Comparison of ENCODE assay signal across 7 cellular contexts in the genomic region with DNA sequence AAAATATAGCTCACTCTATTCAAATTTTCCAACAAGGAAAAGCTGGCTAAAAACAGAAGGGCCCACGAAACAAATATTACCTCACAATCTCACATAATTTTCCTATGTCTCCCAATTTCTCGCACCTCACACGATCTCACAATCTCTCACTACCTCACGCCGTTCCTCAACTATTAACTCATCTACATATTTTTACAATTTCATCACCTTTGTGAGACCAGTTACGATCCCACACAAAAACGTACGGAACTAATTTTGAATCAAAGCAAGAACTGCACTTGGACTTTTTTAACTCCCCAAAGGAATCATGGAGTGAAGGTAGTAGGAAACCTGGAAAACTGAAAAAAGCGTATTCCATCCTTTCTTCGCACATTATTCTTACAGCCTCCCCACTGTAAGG. TPM values are rescaled to one million over a fixed set of nuclear protein-coding genes. Genes with fewer than 3 reads are reported as not detected.
DNase-seq lines count a peak whose midpoint lies in the region; ATAC-seq and TF ChIP-seq lines count a peak whose summit lies in the region.

No MANE protein-coding gene starts in this region.

- H3K27ac Mint-ChIP-seq in activated CD8-positive, alpha-beta T cell treated with anti-CD3 and anti-CD28 coated beads for 36 hours = no peak overlapping the region
- no peak overlapping the region for H3K27ac Mint-ChIP-seq in stimulated activated naive CD8-positive, alpha-beta T cell treated with anti-CD3 and anti-CD28 coated beads, Interleukin-15, amount 100 ng/mL, for 72 hours

- no peak for TF ChIP-seq CTCF in HEK293 (tag by site-specific recombination; IDR thresholded peaks at IDR 0.05)
- no peak for TF ChIP-seq CTCF in activated CD8-positive, alpha-beta T cell treated with anti-CD3 and anti-CD28 coated beads for 36 hours (IDR thresholded peaks at IDR 0.05)
- TF ChIP-seq CTCF in GM10266 (IDR thresholded peaks at IDR 0.05; ENCODE audit: control insufficient read depth, insufficient read depth, low read depth, missing control alignments) = no peak

- H3K4me1 ChIP-seq in HEK293 (ENCODE audit: control insufficient read depth, insufficient read depth, low read length) (peaks cover 4% of the 10 kb centered on the region; the same call in 1 of the 2 replicates), iPS DF 6.9 (ENCODE audit: control insufficient read depth, insufficient read depth, low read length) (no peaks in the 10 kb centered on the region)

- peaks cover 42% of the 10 kb centered on the region for H3K4me1 Mint-ChIP-seq in activated CD8-positive, alpha-beta T cell treated with anti-CD3 and anti-CD28 coated beads for 36 hours (ENCODE audit: low read depth)
- H3K4me1 Mint-ChIP-seq in stimulated activated naive CD8-positive, alpha-beta T cell treated with anti-CD3 and anti-CD28 coated beads, Interleukin-15, amount 100 ng/mL, for 72 hours = peaks cover 69% of the 10 kb centered on the region

- 100% methylated on average over 7 of the region's 10 CpGs for WGBS in iPS DF 6.9 (ENCODE audit: insufficient coverage, insufficient read length)

- peaks cover 7% of the 10 kb centered on the region for H3K36me3 Mint-ChIP-seq in activated CD8-positive, alpha-beta T cell treated with anti-CD3 and anti-CD28 coated beads for 36 hours (ENCODE audit: low read depth)

- H3K4me3 ChIP-seq in HEK293 (ENCODE audit: low read depth, low read length) (peak overlapping the region; percentile 85), iPS DF 6.9 (ENCODE audit: low read length) (peak overlapping the region; percentile 82; the same call in 1 of the 2 replicates)

- DNase-seq in activated CD8-positive, alpha-beta T cell treated with anti-CD3 and anti-CD28 coated beads for 36 hours = no peak
- no peak for DNase-seq in iPS DF 6.9 (ENCODE audit: low read depth, low spot score)
- DNase-seq in stimulated activated naive CD8-positive, alpha-beta T cell treated with anti-CD3 and anti-CD28 coated beads, Interleukin-15, amount 100 ng/mL, for 72 hours = no peak
- no peak for DNase-seq in GM10266 (ENCODE audit: extremely low spot score)
- DNase-seq in NCI-H510A (lab: John Stamatoyannopoulos, UW) = no peak
- DNase-seq in NCI-H524 (lab: John Stamatoyannopoulos, UW) = no peak

- H3K27me3 ChIP-seq in iPS DF 6.9 (ENCODE audit: control insufficient read depth, insufficient read depth, low read length) = no peaks in the 10 kb centered on the region

- intact Hi-C loops in activated CD8-positive, alpha-beta T cell treated with anti-CD3 and anti-CD28 coated beads for 36 hours (cut with micrococcal nuclease) = no loop called here

- peak overlapping the region; percentile 97 for H3K27ac ChIP-seq in HEK293 (ENCODE audit: extremely low read depth, low read depth, low read length)
- H3K27ac ChIP-seq in iPS DF 6.9 (ENCODE audit: low read length) = no peak overlapping the region

- peaks cover 6 to 11% of the 10 kb centered on the region in 2 experiments for H3K36me3 ChIP-seq in HEK293 (ENCODE audit: control insufficient read depth in 2 of 2, insufficient read depth in 1 of 2, low read length in 2 of 2)
- H3K36me3 ChIP-seq in iPS DF 6.9 (ENCODE audit: control insufficient read depth, insufficient read depth, low read length) = no peaks in the 10 kb centered on the region

- ATAC-seq in activated CD8-positive, alpha-beta T cell treated with anti-CD3 and anti-CD28 coated beads for 36 hours = no peak
- ATAC-seq in stimulated activated naive CD8-positive, alpha-beta T cell treated with anti-CD3 and anti-CD28 coated beads, Interleukin-15, amount 100 ng/mL, for 72 hours = no peak

- POLR2A ChIA-PET in HEK293 (lab: Yijun Ruan, JAX) = interaction anchor here (0.7 to 2.2 kb wide), 15 partner anchors 9 to 153 kb away, joined by 3 to 11 read pairs (median 5); partner anchors contain the start of gene NFE2L1
- POLR2A ChIA-PET in activated CD8-positive, alpha-beta T cell treated with anti-CD3 and anti-CD28 coated beads for 36 hours (lab: Charles Lee) = interaction anchor here (1.0 to 1.3 kb wide), 2 partner anchors 20 to 27 kb away, joined by 3 read pairs; no protein-coding TSS in a partner anchor

- H3K27me3 Mint-ChIP-seq in activated CD8-positive, alpha-beta T cell treated with anti-CD3 and anti-CD28 coated beads for 36 hours = no peaks in the 10 kb centered on the region
- H3K27me3 Mint-ChIP-seq in stimulated activated naive CD8-positive, alpha-beta T cell treated with anti-CD3 and anti-CD28 coated beads, Interleukin-15, amount 100 ng/mL, for 72 hours = no peaks in the 10 kb centered on the region

- H3K9me3 Mint-ChIP-seq in activated CD8-positive, alpha-beta T cell treated with anti-CD3 and anti-CD28 coated beads for 36 hours = peaks cover 6% of the 10 kb centered on the region
- H3K9me3 Mint-ChIP-seq in stimulated activated naive CD8-positive, alpha-beta T cell treated with anti-CD3 and anti-CD28 coated beads, Interleukin-15, amount 100 ng/mL, for 72 hours = peaks cover 9 to 11% of the 10 kb centered on the region in 2 donors

- peak overlapping the region; percentile 98 for H3K4me3 Mint-ChIP-seq in activated CD8-positive, alpha-beta T cell treated with anti-CD3 and anti-CD28 coated beads for 36 hours
- peak overlapping the region; percentile 85 to 93 for H3K4me3 Mint-ChIP-seq in stimulated activated naive CD8-positive, alpha-beta T cell treated with anti-CD3 and anti-CD28 coated beads, Interleukin-15, amount 100 ng/mL, for 72 hours

- H3K9me3 ChIP-seq in HEK293 (ENCODE audit: control insufficient read depth, insufficient read depth, low read depth, low read length) = no peaks in the 10 kb centered on the region
- H3K9me3 ChIP-seq in iPS DF 6.9 (ENCODE audit: control insufficient read depth, insufficient read depth, low read length) = no peaks in the 10 kb centered on the region

- CTCF ChIA-PET in HEK293 (lab: Yijun Ruan, JAX) = interaction anchor here (0.6 to 2.3 kb wide), 6 partner anchors 10 to 1606 kb away, joined by 3 to 10 read pairs (median 6); no protein-coding TSS in a partner anchor
- CTCF ChIA-PET in activated CD8-positive, alpha-beta T cell treated with anti-CD3 and anti-CD28 coated beads for 36 hours (lab: Charles Lee) = interaction anchor here (1.3 to 5.2 kb wide), 3 partner anchors 10 to 74 kb away, joined by 4 to 31 read pairs (median 5); no protein-coding TSS in a partner anchor

TF ChIP-seq in HEK293, 187 proteins besides CTCF, POLR2A, EP300 and RAD21:
- TF ChIP-seq ZNF335 (tag by site-specific recombination; conservative IDR thresholded peaks at IDR 0.05) (peak; percentile 81), ZNF16 (tag by site-specific recombination; IDR thresholded peaks at IDR 0.05; ENCODE audit: low read depth) (no peak), PRDM1 (tag by site-specific recombination; IDR thresholded peaks at IDR 0.05) (peak; percentile 48; the same call in 1 of the 2 replicates), ZNF211 (tag by site-specific recombination; IDR thresholded peaks at IDR 0.05; ENCODE audit: low read depth) (no peak), ZNF362 (tag by site-specific recombination; IDR thresholded peaks at IDR 0.05) (peak; percentile 88), ZNF629 (tag by site-specific recombination; IDR thresholded peaks at IDR 0.05) (peak; percentile 23; the same call in 1 of the 2 replicates)

RNA-seq across cellular contexts. Expression of gene CBX1, which starts 1.1 kb away (rescaled TPM):
- total RNA-seq in activated CD8-positive, alpha-beta T cell treated with anti-CD3 and anti-CD28 coated beads for 36 hours = 10 to 100 TPM; 52.3 to 53.0 TPM

RNA-seq across cellular contexts. Expression of gene SNX11, which starts 7.4 kb away (rescaled TPM):
- total RNA-seq in activated CD8-positive, alpha-beta T cell treated with anti-CD3 and anti-CD28 coated beads for 36 hours = 10 to 100 TPM; 27.2 to 29.5 TPM

RNA-seq across cellular contexts. Expression of gene NFE2L1, which starts 52.0 kb away (rescaled TPM):
- total RNA-seq in activated CD8-positive, alpha-beta T cell treated with anti-CD3 and anti-CD28 coated beads for 36 hours = 10 to 100 TPM; 88.3 to 90.3 TPM
